11 cellular contexts compared by ENCODE assay signal in the genomic region with DNA sequence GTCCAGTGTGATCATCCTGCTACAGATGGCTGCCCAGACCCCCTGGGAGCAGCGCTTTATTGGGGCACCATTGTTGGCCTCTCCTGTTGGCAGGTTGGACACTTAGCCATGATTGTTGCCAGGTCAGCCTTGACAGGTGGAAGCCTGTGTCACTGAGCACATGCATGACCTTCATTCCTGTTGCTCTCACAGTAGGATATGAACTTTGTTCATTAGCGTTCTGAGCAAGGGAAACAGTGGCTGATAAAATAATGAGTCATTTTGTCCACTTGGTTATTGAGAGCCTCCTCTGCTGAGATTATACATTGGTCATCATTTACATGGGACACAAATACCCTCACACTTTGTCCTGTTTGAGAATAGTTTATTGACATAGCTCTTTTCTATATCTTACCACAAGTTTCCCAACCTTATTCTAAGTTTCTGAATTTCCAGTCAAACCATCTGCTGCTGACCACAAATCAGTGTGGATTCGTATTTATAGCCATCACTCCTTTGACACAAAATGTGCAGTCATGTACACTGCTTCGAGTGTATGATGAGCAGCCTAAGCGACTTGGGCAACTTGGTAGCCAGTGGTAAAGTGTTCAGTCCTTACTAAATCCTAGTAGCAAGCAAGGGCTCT.
A peak's percentile ranks its signal among the peaks of the same experiment; 100 is the strongest.
DNase-seq lines count a peak whose midpoint lies in the region; ATAC-seq, FAIRE-seq and TF ChIP-seq lines count a peak whose summit lies in the region.
"Had no signal": no experiment of that assay in that cellular context is flagged by ENCODE, and none has a peak within 500 bp of the region (broad histone marks: within the 10 kb centered on the region; RNA-seq: fewer than 3 reads in every experiment).

No MANE protein-coding gene starts in this region.

- H3K4me1 ChIP-seq in trophoblast cell (ENCODE audit: control insufficient read depth in 1 of 2, insufficient read depth in 2 of 2, low read length in 2 of 2) = peaks cover 0 to 6% of the 10 kb centered on the region in 2 experiments
- H3K4me1 ChIP-seq in aorta (ENCODE audit: control insufficient read depth in 1 of 2, insufficient read depth in 2 of 2, low read length in 2 of 2) = no peaks in the 10 kb centered on the region
- H3K4me1 ChIP-seq in vagina = peaks cover 44% of the 10 kb centered on the region

- no peak overlapping the region for H2AK5ac ChIP-seq in trophoblast cell (ENCODE audit: low read length)

- H4K91ac ChIP-seq in trophoblast cell (ENCODE audit: low read depth, low read length) = no peak overlapping the region

- no peak overlapping the region for H3K4me2 ChIP-seq in trophoblast cell (ENCODE audit: low read length)

- no peak overlapping the region for H4K8ac ChIP-seq in trophoblast cell (ENCODE audit: low read depth, low read length)

- H3K79me1 ChIP-seq in trophoblast cell (ENCODE audit: low read length) = no peaks in the 10 kb centered on the region

- no peak overlapping the region for H4K12ac ChIP-seq in trophoblast cell (ENCODE audit: low read depth, low read length)

- H3K4me1 Mint-ChIP-seq in naive thymus-derived CD8-positive, alpha-beta T cell = peaks cover 0 to 30% (median 7%) of the 10 kb centered on the region in 4 donors

- intact Hi-C loops in aorta (cut with DNase I) = loop anchor here in 1 of 2 donors (2.0 kb wide), 1 partner anchor 35 kb away; no protein-coding TSS in a partner anchor
- intact Hi-C loops in vagina (cut with DNase I) = no loop called here

- H3K18ac ChIP-seq in trophoblast cell (ENCODE audit: low read length) = no peak overlapping the region

- no peak overlapping the region for H2BK12ac ChIP-seq in trophoblast cell (ENCODE audit: low read length)

- H2BK120ac ChIP-seq in trophoblast cell (ENCODE audit: insufficient read depth, low read length, poor library complexity) = no peak overlapping the region

- ATAC-seq in aorta (ENCODE audit: low FRiP score) = no peak
- ATAC-seq in naive thymus-derived CD8-positive, alpha-beta T cell = no peak
- ATAC-seq: activated T-cell treated with anti-CD3 and anti-CD28 coated beads, Interleukin-2, amount 50 U/mL, for 4 hours had no signal

- no peak overlapping the region for H2AFZ ChIP-seq in trophoblast cell (ENCODE audit: insufficient read depth, low read length, poor library complexity)

- TF ChIP-seq CTCF in fibroblast of mammary gland (conservative IDR thresholded peaks at IDR 0.05; ENCODE audit: control insufficient read depth, insufficient read depth, low read depth, low read length) (no peak), vagina (IDR thresholded peaks at IDR 0.05) (no peak)

- no peak overlapping the region for H3K27ac Mint-ChIP-seq in naive thymus-derived CD8-positive, alpha-beta T cell

- H3K27me3 Mint-ChIP-seq in naive thymus-derived CD8-positive, alpha-beta T cell = no peaks in the 10 kb centered on the region

- H2BK5ac ChIP-seq in trophoblast cell (ENCODE audit: low read depth, low read length, poor library complexity) = no peak overlapping the region

- TF ChIP-seq POLR2A in vagina (IDR thresholded peaks at IDR 0.05) = no peak

- POLR2A ChIA-PET in naive thymus-derived CD8-positive, alpha-beta T cell (lab: Charles Lee) = no interaction called here

- WGBS in trophoblast cell (ENCODE audit: extremely low coverage, insufficient coverage, insufficient read length) = no CpG with 5 or more reads among the region's 5 CpGs
- WGBS in aorta, 2 donors = 88 to 90% methylated on average over 5 of the region's 5 CpGs

- H3K36me3 Mint-ChIP-seq in naive thymus-derived CD8-positive, alpha-beta T cell = peaks cover 0 to 14% (median 8%) of the 10 kb centered on the region in 3 donors

- no peak overlapping the region for H3K14ac ChIP-seq in trophoblast cell (ENCODE audit: low read length)

- no peak overlapping the region for H3K4me3 Mint-ChIP-seq in naive thymus-derived CD8-positive, alpha-beta T cell
- H3K4me3 Mint-ChIP-seq: activated T-cell treated with anti-CD3 and anti-CD28 coated beads, Interleukin-2, amount 50 U/mL, for 4 hours had no signal

- DNase-seq in ELR (ENCODE audit: low read depth) (peak; percentile 48), RCC 7860 (ENCODE audit: low spot score) (peak; percentile 33), fibroblast of mammary gland (ENCODE audit: low read depth) (peak; percentile 52), trophoblast cell (peak; percentile 4 to 18), NCI-H1694 (lab: John Stamatoyannopoulos, UW) (no peak), aorta (no peak), vagina (ENCODE audit: extremely low spot score in 2 of 2) (no peak)
- no peak for DNase-seq in naive thymus-derived CD8-positive, alpha-beta T cell
- DNase-seq: activated CD4-positive, CD25-positive, alpha-beta regulatory T cell treated with anti-CD3 and anti-CD28 coated beads, Interleukin-2, amount 50 U/mL, for 72 hours; activated T-cell treated with anti-CD3 and anti-CD28 coated beads, Interleukin-2, amount 50 U/mL, for 4 hours; NCI-H1436 treated with DMSO at 0.1 percent for 48 hours had no signal

- H3K27me3 ChIP-seq in trophoblast cell (ENCODE audit: insufficient read depth, low read length) = no peaks in the 10 kb centered on the region
- H3K27me3 ChIP-seq in aorta (ENCODE audit: control insufficient read depth in 1 of 2, insufficient read depth in 2 of 2, low read length in 1 of 2) = no peaks in the 10 kb centered on the region
- no peaks in the 10 kb centered on the region for H3K27me3 ChIP-seq in vagina

- no peak overlapping the region for H3K4me3 ChIP-seq in fibroblast of mammary gland (ENCODE audit: control insufficient read depth, low read depth, low read length)
- no peak overlapping the region for H3K4me3 ChIP-seq in trophoblast cell (ENCODE audit: low read depth, low read length)
- H3K4me3 ChIP-seq in aorta (ENCODE audit: low read length in 2 of 2) = no peak overlapping the region
- H3K4me3 ChIP-seq in vagina = no peak overlapping the region

- FAIRE-seq in RCC 7860 (lab: Jason Lieb, UNC) = no peak

- H3K27ac ChIP-seq in trophoblast cell (ENCODE audit: low read depth, low read length) (no peak overlapping the region), aorta (ENCODE audit: low read depth in 1 of 2, low read length in 2 of 2) (no peak overlapping the region), vagina (no peak overlapping the region)

- H3K4ac ChIP-seq in trophoblast cell (ENCODE audit: low read depth, low read length) = no peak overlapping the region

- H3K9me3 ChIP-seq in trophoblast cell (ENCODE audit: insufficient read depth, low read depth, low read length) (no peaks in the 10 kb centered on the region), aorta (ENCODE audit: control insufficient read depth, low read length) (no peaks in the 10 kb centered on the region), vagina (no peaks in the 10 kb centered on the region)

- no peaks in the 10 kb centered on the region for H3K9me3 Mint-ChIP-seq in naive thymus-derived CD8-positive, alpha-beta T cell
- H3K9me3 Mint-ChIP-seq: activated T-cell treated with anti-CD3 and anti-CD28 coated beads, Interleukin-2, amount 50 U/mL, for 4 hours had no signal

- no peak overlapping the region for H3K23ac ChIP-seq in trophoblast cell (ENCODE audit: low read length)

- no peak overlapping the region for H3K9ac ChIP-seq in trophoblast cell (ENCODE audit: low read length)

- no peaks in the 10 kb centered on the region for H3K79me2 ChIP-seq in trophoblast cell (ENCODE audit: control insufficient read depth, insufficient read depth, low read length, poor library complexity)

- H3K36me3 ChIP-seq in trophoblast cell (ENCODE audit: control insufficient read depth in 1 of 2, insufficient read depth in 2 of 2, low read length in 2 of 2) (no peaks in the 10 kb centered on the region), aorta (ENCODE audit: control insufficient read depth in 1 of 2, insufficient read depth in 2 of 2, low read length in 1 of 2) (no peaks in the 10 kb centered on the region), vagina (no peaks in the 10 kb centered on the region)

Comparison
In these comparisons a context has a peak if more than half of its experiments do, and no peak if none do; other contexts are left out.
1. DNase-seq: peak in ELR (single experiment), RCC 7860 (single experiment), fibroblast of mammary gland (single experiment) and trophoblast cell (2 of 2); none in NCI-H1694 (single experiment), aorta (0 of 2), vagina (0 of 2) and naive thymus-derived CD8-positive, alpha-beta T cell (0 of 10).